8 cellular contexts compared by ENCODE assay signal in the genomic region with DNA sequence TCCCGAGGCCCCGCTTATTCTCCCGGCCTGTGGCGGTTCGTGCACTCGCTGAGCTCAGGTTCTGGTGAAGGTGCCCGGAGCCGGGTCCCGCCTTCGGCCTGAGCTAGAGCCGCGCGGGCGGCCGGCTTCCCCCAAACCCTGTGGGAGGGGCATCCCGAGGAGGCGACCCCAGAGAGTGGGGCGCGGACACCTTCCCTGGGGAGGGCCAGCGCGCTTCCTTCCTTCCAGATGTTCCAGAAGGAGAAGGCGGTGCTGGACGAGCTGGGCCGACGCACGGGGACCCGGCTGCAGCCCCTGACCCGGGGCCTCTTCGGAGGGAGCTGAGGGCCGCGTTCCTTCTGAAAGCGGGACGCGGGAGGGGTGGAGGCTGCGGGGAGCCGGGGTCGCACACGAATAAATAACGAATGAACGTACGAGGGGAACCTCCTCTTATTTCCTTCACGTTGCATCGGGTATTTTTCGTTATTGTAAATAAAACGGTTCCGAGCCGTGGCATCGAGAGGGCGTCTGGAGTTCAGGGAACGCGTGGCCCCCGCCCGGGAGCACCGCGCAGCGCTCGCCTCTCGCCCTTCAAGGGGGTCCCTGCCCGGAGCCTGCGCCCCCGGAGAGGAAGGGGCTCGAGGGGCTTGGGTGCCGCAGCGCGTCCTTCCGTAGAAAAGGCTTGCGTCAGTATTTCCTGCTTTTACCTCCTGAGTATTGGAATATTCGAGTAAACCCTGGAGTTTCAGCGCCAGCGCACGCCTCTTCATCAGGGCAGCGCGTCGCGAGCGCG. TPM values are rescaled to one million over a fixed set of nuclear protein-coding genes. Genes with fewer than 3 reads are reported as not detected.
DNase-seq lines count a peak whose midpoint lies in the region; ATAC-seq and TF ChIP-seq lines count a peak whose summit lies in the region.

No MANE protein-coding gene starts in this region.

- no peaks in the 10 kb centered on the region for H3K36me3 ChIP-seq in prostate gland

- peak overlapping the region; percentile 58 for H3K4me3 Mint-ChIP-seq in activated CD4-positive, alpha-beta memory T cell treated with anti-CD3 and anti-CD28 coated beads, Interleukin-2, amount 10 ng/mL, durations not matched to agents 7 days and 5 days

- peak overlapping the region; percentile 14 to 29 for H3K4me3 ChIP-seq in prostate gland

- CTCF ChIA-PET in activated CD4-positive, alpha-beta memory T cell treated with anti-CD3 and anti-CD28 coated beads, Interleukin-2, amount 10 ng/mL, durations not matched to agents 7 days and 5 days (lab: Charles Lee) = no interaction called here

- no peaks in the 10 kb centered on the region for H3K27me3 Mint-ChIP-seq in activated CD4-positive, alpha-beta memory T cell treated with anti-CD3 and anti-CD28 coated beads, Interleukin-2, amount 10 ng/mL, durations not matched to agents 7 days and 5 days

- in situ Hi-C loops in GM13977 (cut with MboI; ENCODE audit: low pct_unique_long_range_greater_than_20kb, low sequenced_read_pairs, unreplicated experiment) = no loop called here

- peaks cover 29% of the 10 kb centered on the region for H3K36me3 Mint-ChIP-seq in activated CD4-positive, alpha-beta memory T cell treated with anti-CD3 and anti-CD28 coated beads, Interleukin-2, amount 10 ng/mL, durations not matched to agents 7 days and 5 days (ENCODE audit: low read depth)

- no peak overlapping the region for H3K27ac Mint-ChIP-seq in activated CD4-positive, alpha-beta memory T cell treated with anti-CD3 and anti-CD28 coated beads, Interleukin-2, amount 10 ng/mL, durations not matched to agents 7 days and 5 days

- POLR2A ChIA-PET in activated CD4-positive, alpha-beta memory T cell treated with anti-CD3 and anti-CD28 coated beads, Interleukin-2, amount 10 ng/mL, durations not matched to agents 7 days and 5 days (lab: Charles Lee) = interaction anchor here (0.8 to 2.2 kb wide), 6 partner anchors 12 to 160 kb away, joined by 3 to 23 read pairs (median 4); partner anchors contain the start of genes DIP2A, MCM3AP and YBEY

- no peaks in the 10 kb centered on the region for H3K9me3 ChIP-seq in prostate gland

- no peaks in the 10 kb centered on the region for H3K9me3 Mint-ChIP-seq in activated CD4-positive, alpha-beta memory T cell treated with anti-CD3 and anti-CD28 coated beads, Interleukin-2, amount 10 ng/mL, durations not matched to agents 7 days and 5 days

- no peaks in the 10 kb centered on the region for H3K27me3 ChIP-seq in prostate gland (replicated peaks; ENCODE audit: insufficient read depth)

- H3K4me1 Mint-ChIP-seq in activated CD4-positive, alpha-beta memory T cell treated with anti-CD3 and anti-CD28 coated beads, Interleukin-2, amount 10 ng/mL, durations not matched to agents 7 days and 5 days = peaks cover 25% of the 10 kb centered on the region

- TF ChIP-seq CTCF in prostate gland (IDR thresholded peaks at IDR 0.05) (no peak), GM13977 (IDR thresholded peaks at IDR 0.05; ENCODE audit: extremely low read depth, insufficient read depth, missing control alignments) (no peak)

- peak; percentile 55 for ATAC-seq in Right ventricle myocardium superior (ENCODE audit: poor library complexity)

- intact Hi-C loops in Right ventricle myocardium superior (cut with DNase I) = no loop called here
- intact Hi-C loops in prostate gland (cut with DNase I) = no loop called here

- peak overlapping the region; percentile 24 to 26 for H3K27ac ChIP-seq in prostate gland

- WGBS in prostate gland = 4% methylated on average over 76 of the region's 77 CpGs

- no peaks in the 10 kb centered on the region for H3K4me1 ChIP-seq in prostate gland (replicated peaks)

- peak; percentile 32 for DNase-seq in COLO668 (lab: John Stamatoyannopoulos, UW; ENCODE audit: unreplicated experiment)
- DNase-seq in activated CD4-positive, alpha-beta memory T cell treated with anti-CD3 and anti-CD28 coated beads, Interleukin-2, amount 10 ng/mL, durations not matched to agents 7 days and 5 days = no peak
- peak; percentile 56 for DNase-seq in Right ventricle myocardium superior
- no peak for DNase-seq in prostate gland (ENCODE audit: low spot score)
- DNase-seq in NCI-H2196 (lab: John Stamatoyannopoulos, UW; ENCODE audit: unreplicated experiment) = no peak
- DNase-seq in NCI-H524 (lab: John Stamatoyannopoulos, UW) = no peak
- no peak for DNase-seq in GM13977 (ENCODE audit: low spot score)
- DNase-seq in stimulated activated naive CD4-positive, alpha-beta T cell treated with Interleukin-2 at 50 U/mL for 16 hours (lab: John Stamatoyannopoulos, UW) = no peak

- TF ChIP-seq POLR2A in prostate gland (IDR thresholded peaks at IDR 0.05) = peak; percentile 17

RNA-seq across cellular contexts. Expression of gene YBEY, which starts 11.4 kb away (rescaled TPM):
- total RNA-seq in activated CD4-positive, alpha-beta memory T cell treated with anti-CD3 and anti-CD28 coated beads, Interleukin-2, amount 10 ng/mL, durations not matched to agents 7 days and 5 days = 10 to 100 TPM; 10.8 to 12.1 TPM
- total RNA-seq in Right ventricle myocardium superior (19.2 TPM), prostate gland (10 to 100 TPM; 28.5 to 30.0 TPM)

RNA-seq across cellular contexts. Expression of gene MCM3AP, which starts 12.1 kb away (rescaled TPM):
- total RNA-seq in activated CD4-positive, alpha-beta memory T cell treated with anti-CD3 and anti-CD28 coated beads, Interleukin-2, amount 10 ng/mL, durations not matched to agents 7 days and 5 days = 100 to 1,000 TPM; 109 to 121 TPM
- 57.0 TPM for total RNA-seq in Right ventricle myocardium superior
- 100 to 1,000 TPM; 107 to 120 TPM for total RNA-seq in prostate gland

RNA-seq across cellular contexts. Expression of gene C21orf58, which starts 26.2 kb away (rescaled TPM):
- 10 to 100 TPM; 47.7 to 49.4 TPM for total RNA-seq in activated CD4-positive, alpha-beta memory T cell treated with anti-CD3 and anti-CD28 coated beads, Interleukin-2, amount 10 ng/mL, durations not matched to agents 7 days and 5 days
- total RNA-seq in Right ventricle myocardium superior (1.0 TPM), prostate gland (1 to 10 TPM; 4.0 to 8.9 TPM)

RNA-seq across cellular contexts. Expression of gene PCNT, which starts 26.5 kb away (rescaled TPM):
- 10 to 100 TPM; 63.7 to 63.9 TPM for total RNA-seq in activated CD4-positive, alpha-beta memory T cell treated with anti-CD3 and anti-CD28 coated beads, Interleukin-2, amount 10 ng/mL, durations not matched to agents 7 days and 5 days
- total RNA-seq in Right ventricle myocardium superior (28.9 TPM), prostate gland (10 to 100 TPM; 33.8 to 70.9 TPM)

Comparison
In these comparisons a context has a peak if more than half of its experiments do, and no peak if none do; other contexts are left out.
1. DNase-seq: peak in COLO668 (single experiment) and Right ventricle myocardium superior (single experiment); none in activated CD4-positive, alpha-beta memory T cell treated with anti-CD3 and anti-CD28 coated beads, Interleukin-2, amount 10 ng/mL, durations not matched to agents 7 days and 5 days (single experiment), prostate gland (single experiment), NCI-H2196 (single experiment), NCI-H524 (0 of 2), GM13977 (single experiment) and stimulated activated naive CD4-positive, alpha-beta T cell treated with Interleukin-2 at 50 U/mL for 16 hours (single experiment).
2. RNA of gene C21orf58, which starts 26.2 kb away (total RNA-seq): 47.7 to 49.4 TPM in activated CD4-positive, alpha-beta memory T cell treated with anti-CD3 and anti-CD28 coated beads, Interleukin-2, amount 10 ng/mL, durations not matched to agents 7 days and 5 days; 4.0 to 8.9 TPM in prostate gland and 1.0 TPM in Right ventricle myocardium superior (single experiment); every median in the first group is over 4 times any median in the second.